Comparison of ENCODE assay signal across 12 cellular contexts in genomic region chr20:49717693-49718092, GRCh38. TPM values are rescaled to one million over a fixed set of nuclear protein-coding genes. Genes with fewer than 3 reads are reported as not detected.
DNase-seq lines count a peak whose midpoint lies in the region; ATAC-seq and TF ChIP-seq lines count a peak whose summit lies in the region.
"Had no signal": no experiment of that assay in that cellular context is flagged by ENCODE, and none has a peak within 500 bp of the region (broad histone marks: within the 10 kb centered on the region; RNA-seq: fewer than 3 reads in every experiment).

No MANE protein-coding gene starts in this region.

- POLR2A ChIA-PET in HCT116 (lab: Charles Lee): interaction anchor here (0.7 to 1.6 kb wide), 8 partner anchors 9 to 266 kb away, joined by 3 to 7 read pairs (median 3); no protein-coding TSS in a partner anchor

- H3K27ac ChIP-seq in HCT116 (ENCODE audit: low read depth, low read length) (peak overlapping the region; percentile 51), SJCRH30 (peak overlapping the region; percentile 1; the same call in 1 of the 2 replicates)

- no peaks in the 10 kb centered on the region for H3K27me3 ChIP-seq in HCT116 (ENCODE audit: insufficient read depth, low read length)
- H3K27me3 ChIP-seq in SJCRH30: no peaks in the 10 kb centered on the region
- H3K27me3 ChIP-seq: upper lobe of left lung had no signal

- RAD21 ChIA-PET in HCT116 (lab: Charles Lee; ENCODE audit: low non-redundant PET in 1 of 2, low total read pairs in 2 of 2, uncharacterized antibody in 2 of 2, unreplicated experiment in 2 of 2): interaction anchor here in 1 of 2 experiments (0.7 kb wide), 1 partner anchor 107 kb away, joined by 3 read pairs; no protein-coding TSS in a partner anchor

- TF ChIP-seq POLR2A in HCT116 (IDR thresholded peaks at IDR 0.05; ENCODE audit: borderline replicate concordance, extremely low read depth, insufficient read depth, insufficient read length): no peak

- no peaks in the 10 kb centered on the region for H3K9me2 ChIP-seq in HCT116 (ENCODE audit: insufficient read depth)

- peak overlapping the region; percentile 61 for H2AFZ ChIP-seq in HCT116 (ENCODE audit: low read depth, low read length, poor library complexity, severe bottlenecking)
- H2AFZ ChIP-seq: GM23338 had no signal

- TF ChIP-seq CTCF in HCT116 (IDR thresholded peaks at IDR 0.05 in 2 of 3, conservative IDR thresholded peaks at IDR 0.05 in 1 of 3; ENCODE audit: borderline replicate concordance in 1 of 3, insufficient read depth in 1 of 3, low read depth in 2 of 3, low read length in 2 of 3): no peak

- peak overlapping the region; percentile 30 for H3K9ac ChIP-seq in HCT116 (ENCODE audit: low read length)

- intact Hi-C loops in HCT116 (cut with micrococcal nuclease): no loop called here

- no peaks in the 10 kb centered on the region for H3K36me3 ChIP-seq in HCT116 (ENCODE audit: control insufficient read depth in 1 of 2, insufficient read depth in 2 of 2, low read length in 2 of 2)
- H3K36me3 ChIP-seq in SJCRH30: no peaks in the 10 kb centered on the region
- H3K36me3 ChIP-seq: upper lobe of left lung had no signal

- peak; percentile 69 for ATAC-seq in HCT116
- no peak for ATAC-seq in HG03095 (IDR thresholded peaks at IDR 0.05; ENCODE audit: unreplicated experiment)
- ATAC-seq in HG03521 (IDR thresholded peaks at IDR 0.05; ENCODE audit: unreplicated experiment): no peak
- ATAC-seq: SK-N-SH treated with all-trans-retinoic acid at 6 μM for 48 hours had no signal

- DNase-seq in 8988T: peak; percentile 73
- DNase-seq in HCT116 (ENCODE audit: low read depth, low spot score): peak; percentile 90
- peak; percentile 65 to 77 for DNase-seq in SJCRH30
- DNase-seq in lung microvascular endothelial cell (ENCODE audit: low read depth in 2 of 2): peak; percentile 29 to 31
- DNase-seq in activated CD8-positive, alpha-beta memory T cell treated with anti-CD3 and anti-CD28 coated beads, Interleukin-2, amount 50 U/mL, for 48 hours: no peak
- no peak for DNase-seq in NCI-H748 (lab: John Stamatoyannopoulos, UW; ENCODE audit: unreplicated experiment)
- DNase-seq: CD4-positive, alpha-beta memory T cell had no signal

- CTCF ChIA-PET in HCT116 (lab: Charles Lee): interaction anchor here (1.1 kb wide), 1 partner anchor 107 kb away, joined by 3 read pairs; no protein-coding TSS in a partner anchor

- H3K4me1 ChIP-seq in HCT116 (ENCODE audit: control insufficient read depth in 1 of 2, insufficient read depth in 2 of 2, low read length in 2 of 2) (peaks cover 22 to 31% of the 10 kb centered on the region in 2 experiments), SJCRH30 (peaks cover 13% of the 10 kb centered on the region)

- peak; percentile 37; the same call in 1 of the 2 replicates for TF ChIP-seq RAD21 in HCT116 (IDR thresholded peaks at IDR 0.05; ENCODE audit: low read depth)

- H3K9me3 ChIP-seq in HCT116 (ENCODE audit: control insufficient read depth in 1 of 2, insufficient read depth in 1 of 2, low read depth in 1 of 2, low read length in 2 of 2) (no peaks in the 10 kb centered on the region), SJCRH30 (replicated peaks) (no peaks in the 10 kb centered on the region)
- H3K9me3 ChIP-seq: upper lobe of left lung had no signal

- no peaks in the 10 kb centered on the region for H4K20me1 ChIP-seq in HCT116 (ENCODE audit: insufficient read depth)

- peak overlapping the region; percentile 65 for H3K4me2 ChIP-seq in HCT116 (ENCODE audit: low read length)
- H3K4me2 ChIP-seq: GM23338 had no signal

- H3K4me3 ChIP-seq in HCT116 (replicated peaks in 1 of 2; ENCODE audit: low read depth in 1 of 2, low read length in 2 of 2) (peak overlapping the region in 1 of 2 experiments; percentile 0; a peak in 2 of 4 replicates), SJCRH30 (no peak overlapping the region)
- H3K4me3 ChIP-seq: GM23338, upper lobe of left lung had no signal

- no TSS peak for BruUV-seq in HCT116 (replicated peaks; lab: Mats Ljungman, UMichigan)

- peaks cover 8% of the 10 kb centered on the region for H3K79me2 ChIP-seq in HCT116 (ENCODE audit: insufficient read depth, low read length)

TF ChIP-seq in HCT116, 20 proteins besides CTCF, POLR2A, EP300 and RAD21:
- TF ChIP-seq SRF (IDR thresholded peaks at IDR 0.05; ENCODE audit: low read depth): peak; percentile 50; the same call in 1 of the 2 replicates
- TF ChIP-seq POLR2AphosphoS5 (IDR thresholded peaks at IDR 0.05; ENCODE audit: low read depth, low read length): peak; percentile 62
- no peak for TF ChIP-seq TCF7L2 (IDR thresholded peaks at IDR 0.05; ENCODE audit: borderline replicate concordance, extremely low read depth, insufficient read depth, insufficient read length)
- TF ChIP-seq SIN3A (IDR thresholded peaks at IDR 0.05; ENCODE audit: low read depth): peak; percentile 98
- no peak for TF ChIP-seq EZH2phosphoT487 (IDR thresholded peaks at IDR 0.05; ENCODE audit: borderline replicate concordance)
- TF ChIP-seq CEBPB (IDR thresholded peaks at IDR 0.05; ENCODE audit: low read depth): peak; percentile 73
- peak; percentile 89 for TF ChIP-seq FOSL1 (IDR thresholded peaks at IDR 0.05; ENCODE audit: low read depth)
- TF ChIP-seq ZNF274 (IDR thresholded peaks at IDR 0.05; ENCODE audit: low read depth, low read length): no peak
- peak; percentile 22 for TF ChIP-seq ZBTB33 (IDR thresholded peaks at IDR 0.05; ENCODE audit: extremely low read depth, insufficient replicate concordance, low read length)
- no peak for TF ChIP-seq ELF1 (IDR thresholded peaks at IDR 0.05; ENCODE audit: borderline replicate concordance, low read depth)
- TF ChIP-seq SP1 (IDR thresholded peaks at IDR 0.05; ENCODE audit: low read depth): peak; percentile 81
- no peak for TF ChIP-seq EZH2 (IDR thresholded peaks at IDR 0.05)
- no peak for TF ChIP-seq EGR1 (IDR thresholded peaks at IDR 0.05; ENCODE audit: low read depth)
- TF ChIP-seq ATF3 (IDR thresholded peaks at IDR 0.05): no peak
- peak; percentile 99 for TF ChIP-seq CBX3 (IDR thresholded peaks at IDR 0.05; ENCODE audit: low read depth)
- TF ChIP-seq ZFX (IDR thresholded peaks at IDR 0.05): no peak
- peak; percentile 73 for TF ChIP-seq YY1 (IDR thresholded peaks at IDR 0.05; ENCODE audit: extremely low read depth, insufficient replicate concordance, low read depth, low read length)
- no peak for TF ChIP-seq REST (IDR thresholded peaks at IDR 0.05; ENCODE audit: low read depth)
- peak; percentile 91 for TF ChIP-seq JUND (IDR thresholded peaks at IDR 0.05)
- TF ChIP-seq MAX (IDR thresholded peaks at IDR 0.05): peak; percentile 96

RNA-seq across cellular contexts. Expression of gene B4GALT5, which starts 4.0 kb away (rescaled TPM):
- total RNA-seq in HCT116 (2021; ENCODE audit: unreplicated experiment): 92.5 TPM
- polyA plus RNA-seq in HCT116 (2012): 39.5 and 44.4 TPM in 2 replicates
- total RNA-seq in SJCRH30 (2014; rRNA removed; shearing (Covaris generic)): 79.6 and 81.1 TPM in 2 replicates
- total RNA-seq in lung microvascular endothelial cell: 34.4 and 61.9 TPM in 2 replicates

Comparison
In these comparisons a context has a peak if more than half of its experiments do, and no peak if none do; other contexts are left out.
1. DNase-seq: peak in 8988T (single experiment), HCT116 (single experiment), SJCRH30 (2 of 2) and lung microvascular endothelial cell (2 of 2); none in activated CD8-positive, alpha-beta memory T cell treated with anti-CD3 and anti-CD28 coated beads, Interleukin-2, amount 50 U/mL, for 48 hours (single experiment) and NCI-H748 (single experiment).